ENCODE assay signal across 8 cellular contexts in genomic region chr1:161216945-161217712, GRCh38. TPM values are rescaled to one million over a fixed set of nuclear protein-coding genes. Genes with fewer than 3 reads are reported as not detected.
DNase-seq lines count a peak whose midpoint lies in the region; ATAC-seq and TF ChIP-seq lines count a peak whose summit lies in the region.

No MANE protein-coding gene starts in this region.

- no peak for TF ChIP-seq CTCF in body of pancreas (IDR thresholded peaks at IDR 0.05)

- H3K36me3 ChIP-seq in body of pancreas (replicated peaks in 1 of 2; ENCODE audit: insufficient read depth in 1 of 2, low read depth in 2 of 2) (peaks cover 8 to 21% of the 10 kb centered on the region in 2 donors), mucosa of stomach (ENCODE audit: control insufficient read depth, insufficient read depth, low read length) (peaks cover 10% of the 10 kb centered on the region)

- no peaks in the 10 kb centered on the region for H3K27me3 ChIP-seq in body of pancreas
- H3K27me3 ChIP-seq in mucosa of stomach (ENCODE audit: control insufficient read depth, insufficient read depth, low read length), result no peaks in the 10 kb centered on the region

- DNase-seq in GM03348 (ENCODE audit: low spot score) (peak; percentile 52), KBM-7 (peak; percentile 81), body of pancreas (peak in 1 of 4 donors; percentile 60), occipital lobe (lab: John Stamatoyannopoulos, UW) (no peak), NCI-H526 treated with DMSO at 0.1 percent for 48 hours (lab: John Stamatoyannopoulos, UW) (no peak)
- no peak for DNase-seq in activated CD4-positive, alpha-beta T cell treated with anti-CD3 and anti-CD28 coated beads, Interleukin-2, amount 50 U/mL, for 48 hours

- peak in 1 of 3 donors; percentile 66 for TF ChIP-seq POLR2A in body of pancreas (IDR thresholded peaks at IDR 0.05)

- WGBS in body of pancreas, 2 donors, result 34 to 49% methylated on average over 7 of the region's 7 CpGs

- no peak overlapping the region for H3K4me3 ChIP-seq in body of pancreas
- H3K4me3 ChIP-seq in mucosa of stomach (ENCODE audit: low read length), result no peak overlapping the region

- H3K4me1 ChIP-seq in body of pancreas (no peaks in the 10 kb centered on the region), mucosa of stomach (ENCODE audit: control insufficient read depth, insufficient read depth, low read length) (no peaks in the 10 kb centered on the region)

- H3K27ac ChIP-seq in body of pancreas, result peak overlapping the region in 2 of 4 donors; percentile 54 to 78

- peak overlapping the region; percentile 51 for H3K9ac ChIP-seq in mucosa of stomach (ENCODE audit: low read length)

- H3K9me3 ChIP-seq in body of pancreas (no peaks in the 10 kb centered on the region), mucosa of stomach (ENCODE audit: control insufficient read depth, low read length) (no peaks in the 10 kb centered on the region)

- intact Hi-C loops in body of pancreas (cut with DNase I), result no loop called here

- in situ Hi-C loops in KBM-7 (cut with MboI; ENCODE audit: low pct_unique_long_range_greater_than_20kb, low sequenced_read_pairs), result no loop called here

- ATAC-seq in GM21529 (IDR thresholded peaks at IDR 0.05; ENCODE audit: unreplicated experiment) (peak; percentile 92), body of pancreas (peak; percentile 49)

RNA-seq across cellular contexts. Expression of gene FCER1G, which starts 2.0 kb away (rescaled TPM):
- total RNA-seq in body of pancreas, result 10 to 100 TPM; 27.0 to 42.0 TPM
- total RNA-seq in occipital lobe, result 1.6 TPM

RNA-seq across cellular contexts. Expression of gene APOA2, which starts 6.3 kb away (rescaled TPM):
- total RNA-seq in body of pancreas (not detected), occipital lobe (not detected)

RNA-seq across cellular contexts. Expression of gene TOMM40L, which starts 8.7 kb away (rescaled TPM):
- 1 to 10 TPM; 1.8 to 8.9 TPM for total RNA-seq in body of pancreas
- 20.1 TPM for total RNA-seq in occipital lobe

RNA-seq across cellular contexts. Expression of gene NDUFS2, which starts 15.0 kb away (rescaled TPM):
- total RNA-seq in body of pancreas (10 to 100 TPM; 46.4 to 67.2 TPM), occipital lobe (85.2 TPM)

RNA-seq across cellular contexts. Expression of gene ADAMTS4, which starts 18.3 kb away (rescaled TPM):
- total RNA-seq in body of pancreas (1 to 10 TPM; 6.7 to 7.9 TPM), occipital lobe (0.62 TPM)

Comparison
In these comparisons a context has a peak if more than half of its experiments do, and no peak if none do; other contexts are left out.
1. DNase-seq: peak in GM03348 (single experiment) and KBM-7 (single experiment); none in occipital lobe (single experiment), NCI-H526 treated with DMSO at 0.1 percent for 48 hours (single experiment) and activated CD4-positive, alpha-beta T cell treated with anti-CD3 and anti-CD28 coated beads, Interleukin-2, amount 50 U/mL, for 48 hours (0 of 2).
2. RNA of gene FCER1G, which starts 2.0 kb away (total RNA-seq): 27.0 to 42.0 TPM in body of pancreas; 1.6 TPM in occipital lobe (single experiment); every median in the first group is over 10 times any median in the second.